ENCODE assay signal across 6 cellular contexts in genomic region chr16:88162778-88163177, GRCh38.
A peak's percentile ranks its signal among the peaks of the same experiment; 100 is the strongest.
DNase-seq lines count a peak whose midpoint lies in the region; ATAC-seq, FAIRE-seq and TF ChIP-seq lines count a peak whose summit lies in the region.
"Not testable (repeated sequence)": the region's sequence is repeated elsewhere in the genome, so short reads cannot be mapped to it uniquely, and the experiment has no call there.

No MANE protein-coding gene starts in this region.

- TF ChIP-seq CTCF in A549 (IDR thresholded peaks at IDR 0.05); HEK293 (tag by site-specific recombination; IDR thresholded peaks at IDR 0.05); IMR-90 (conservative IDR thresholded peaks at IDR 0.05; ENCODE audit: low read depth, low read length); HepG2 (CRISPR knock-in tag; IDR thresholded peaks at IDR 0.05); sigmoid colon (IDR thresholded peaks at IDR 0.05): not testable (repeated sequence)

- peak overlapping the region; percentile 54; the same call in 1 of the 2 replicates for H3K18ac ChIP-seq in IMR-90 (ENCODE audit: low read depth, low read length)

- TF ChIP-seq RAD21 in A549 (conservative IDR thresholded peaks at IDR 0.05 in 1 of 2, IDR thresholded peaks at IDR 0.05 in 1 of 2); IMR-90 (IDR thresholded peaks at IDR 0.05; ENCODE audit: low read length); HepG2 (CRISPR knock-in tag; IDR thresholded peaks at IDR 0.05): not testable (repeated sequence)

- H4K91ac ChIP-seq in IMR-90 (ENCODE audit: insufficient read depth, low read depth, low read length): not testable (repeated sequence)

- not testable (repeated sequence) for H3K79me2 ChIP-seq in HepG2 (ENCODE audit: insufficient read depth, low read length)

- not testable (repeated sequence) for H3K36me3 ChIP-seq in HEK293 (ENCODE audit: control insufficient read depth in 2 of 2, insufficient read depth in 1 of 2, low read length in 2 of 2); IMR-90 (ENCODE audit: control insufficient read depth, insufficient read depth, low read length); HepG2 (replicated peaks in 1 of 2; ENCODE audit: control insufficient read depth in 1 of 2, insufficient read depth in 2 of 2, low read length in 2 of 2); sigmoid colon

- not testable (repeated sequence) for H3K9me3 ChIP-seq in A549; HEK293 (ENCODE audit: control insufficient read depth, insufficient read depth, low read depth, low read length); IMR-90 (ENCODE audit: control insufficient read depth, insufficient read depth, low read length); HepG2 (ENCODE audit: low read length); sigmoid colon

- POLR2A ChIA-PET in A549 (lab: Yijun Ruan, JAX); HEK293 (lab: Yijun Ruan, JAX); IMR-90 (lab: Charles Lee; ENCODE audit: unreplicated experiment); HepG2 (lab: Yijun Ruan, JAX): not testable (repeated sequence)

- H3K4ac ChIP-seq in IMR-90 (ENCODE audit: low read depth, low read length): not testable (repeated sequence)

- not testable (repeated sequence) for H2AK9ac ChIP-seq in IMR-90 (replicated peaks; ENCODE audit: low read depth, low read length, poor library complexity)

- not testable (repeated sequence) for H3K56ac ChIP-seq in IMR-90 (ENCODE audit: extremely low read depth, insufficient read depth, low read length)

- dilution Hi-C loops in IMR-90 (cut with HindIII; ENCODE audit: low sequenced_read_pairs, unreplicated experiment): not testable (repeated sequence)

- CTCF ChIA-PET in A549 (lab: Yijun Ruan, JAX); HEK293 (lab: Yijun Ruan, JAX); IMR-90 (lab: Yijun Ruan, JAX); HepG2 (lab: Yijun Ruan, JAX; ENCODE audit: low intra/inter-chr PET ratio, low total read pairs): not testable (repeated sequence)

- ATAC-seq in A549; IMR-90 (ENCODE audit: low read depth); HepG2: not testable (repeated sequence)

- DNase-seq in A549 (ENCODE audit: low read depth in 1 of 2, low spot score in 1 of 2); IMR-90; HepG2 (ENCODE audit: low spot score): not testable (repeated sequence)
- DNase-seq in posterior vena cava (ENCODE audit: low spot score) (peak; percentile 15), sigmoid colon (peak; percentile 17)

- not testable (repeated sequence) for H2BK120ac ChIP-seq in IMR-90 (ENCODE audit: low read depth, low read length)

- not testable (repeated sequence) for H3K27me3 ChIP-seq in IMR-90 (ENCODE audit: control insufficient read depth, insufficient read depth, low read length); HepG2 (ENCODE audit: control insufficient read depth in 1 of 2, insufficient read depth in 2 of 2, low read length in 2 of 2)
- peaks cover 0 to 10% (median 0%) of the 10 kb centered on the region in 3 donors for H3K27me3 ChIP-seq in sigmoid colon

- not testable (repeated sequence) for H2BK15ac ChIP-seq in IMR-90 (ENCODE audit: low read depth, low read length)

- intact Hi-C loops in IMR-90 (cut with micrococcal nuclease); HepG2 (cut with micrococcal nuclease; ENCODE audit: unreplicated experiment); posterior vena cava (cut with DNase I); sigmoid colon (cut with DNase I): not testable (repeated sequence)

- FAIRE-seq in A549 (lab: Jason Lieb, UNC): peak; percentile 51
- peak; percentile 8 for FAIRE-seq in HepG2 (lab: Jason Lieb, UNC)

- not testable (repeated sequence) for H3K14ac ChIP-seq in IMR-90 (replicated peaks; ENCODE audit: low read depth, low read length)

- H3K4me2 ChIP-seq in A549; IMR-90 (ENCODE audit: low read depth, low read length); HepG2 (ENCODE audit: low read depth, low read length): not testable (repeated sequence)

- not testable (repeated sequence) for H3K4me1 ChIP-seq in A549; HEK293 (ENCODE audit: control insufficient read depth, insufficient read depth, low read length); HepG2 (ENCODE audit: insufficient read depth, low read length); sigmoid colon
- peaks cover 14% of the 10 kb centered on the region for H3K4me1 ChIP-seq in IMR-90 (ENCODE audit: control insufficient read depth, insufficient read depth, low read length)

- H3K79me1 ChIP-seq in IMR-90 (ENCODE audit: low read depth in 1 of 2, low read length in 2 of 2): not testable (repeated sequence)

- H2AK5ac ChIP-seq in IMR-90 (ENCODE audit: low read depth, low read length): not testable (repeated sequence)

- not testable (repeated sequence) for H3K23ac ChIP-seq in IMR-90 (ENCODE audit: low read depth, low read length)

- not testable (repeated sequence) for H3K9me1 ChIP-seq in IMR-90 (ENCODE audit: insufficient read depth, low read length)

- not testable (repeated sequence) for BruUV-seq in IMR-90 (replicated peaks; lab: Mats Ljungman, UMichigan); HepG2 (replicated peaks; lab: Mats Ljungman, UMichigan)

- H3K27ac ChIP-seq in A549; HEK293 (ENCODE audit: extremely low read depth, low read depth, low read length); HepG2 (ENCODE audit: extremely low read length, insufficient read depth, low read length); sigmoid colon: not testable (repeated sequence)
- H3K27ac ChIP-seq in IMR-90 (ENCODE audit: insufficient read depth, low read length): peak overlapping the region; percentile 24; the same call in 1 of the 2 replicates

- not testable (repeated sequence) for H4K5ac ChIP-seq in IMR-90 (ENCODE audit: low read depth, low read length)

- 57% methylated on average over 1 of the region's 2 CpGs for WGBS in A549 (ENCODE audit: missing lambda C conversion rate)
- 100% methylated on average over 1 of the region's 2 CpGs; no CpG with 5 or more reads in 1 of the 2 experiments for WGBS in IMR-90 (ENCODE audit: extremely low coverage in 2 of 2, insufficient read length in 1 of 2), 2 experiments
- WGBS in HepG2 (ENCODE audit: low lambda C conversion rate): 2% methylated on average over 2 of the region's 2 CpGs
- 89 to 94% methylated on average over 2 of the region's 2 CpGs for WGBS in sigmoid colon, 2 donors

- not testable (repeated sequence) for H3K9ac ChIP-seq in IMR-90 (ENCODE audit: low read depth, low read length); HepG2 (ENCODE audit: insufficient read depth, low read depth, low read length)

- not testable (repeated sequence) for H3K4me3 ChIP-seq in A549; HEK293 (ENCODE audit: low read depth, low read length); IMR-90 (ENCODE audit: insufficient read depth, low read depth, low read length); HepG2 (replicated peaks in 1 of 3; ENCODE audit: insufficient read depth in 1 of 3, low read depth in 2 of 3, low read length in 3 of 3); sigmoid colon

- not testable (repeated sequence) for H4K20me1 ChIP-seq in IMR-90 (ENCODE audit: insufficient read depth, low read length); HepG2 (ENCODE audit: insufficient read depth, low read length)

- TF ChIP-seq EP300 in A549 (IDR thresholded peaks at IDR 0.05); HepG2 (IDR thresholded peaks at IDR 0.05; ENCODE audit: low read depth in 2 of 2, low read length in 2 of 2); HepG2 (CRISPR knock-in tag; IDR thresholded peaks at IDR 0.05; ENCODE audit: borderline replicate concordance); sigmoid colon (IDR thresholded peaks at IDR 0.05): not testable (repeated sequence)

- not testable (repeated sequence) for H4K8ac ChIP-seq in IMR-90 (ENCODE audit: low read depth in 2 of 2, low read length in 2 of 2)

- H2BK20ac ChIP-seq in IMR-90 (ENCODE audit: low read depth, low read length): 0 out of 2 replicates have a peak overlapping the region, but pooled peaks have one; percentile 45

- TF ChIP-seq POLR2A in A549 (IDR thresholded peaks at IDR 0.05; ENCODE audit: low read length); IMR-90 (IDR thresholded peaks at IDR 0.05; ENCODE audit: low read depth, low read length); HepG2 (IDR thresholded peaks at IDR 0.05; ENCODE audit: insufficient read depth in 1 of 2, low read depth in 2 of 2, low read length in 2 of 2); sigmoid colon (IDR thresholded peaks at IDR 0.05): not testable (repeated sequence)

- H2AFZ ChIP-seq in IMR-90 (replicated peaks; ENCODE audit: low read length, poor library complexity); HepG2 (ENCODE audit: low read length): not testable (repeated sequence)

- in situ Hi-C loops in IMR-90 (cut with MboI; ENCODE audit: low sequenced_read_pairs); HepG2 (cut with HindIII; ENCODE audit: extremely low pct_ligation_motif_present, low pct_unique_long_range_greater_than_20kb): not testable (repeated sequence)

- not testable (repeated sequence) for H2BK5ac ChIP-seq in IMR-90 (ENCODE audit: low read depth, low read length, poor library complexity, severe bottlenecking)

TF ChIP-seq in HEK293, 187 proteins besides CTCF, POLR2A, EP300 and RAD21:
- peak; percentile 96 for TF ChIP-seq EGR2 (tag by site-specific recombination; IDR thresholded peaks at IDR 0.05; ENCODE audit: low read depth)
- peak; percentile 75 for TF ChIP-seq ZFHX2 (tag by site-specific recombination; conservative IDR thresholded peaks at IDR 0.05)
